Comparison of ENCODE assay signal across 9 cellular contexts in genomic region chr14:103716899-103717411, GRCh38. TPM values are rescaled to one million over a fixed set of nuclear protein-coding genes. Genes with fewer than 3 reads are reported as not detected.
DNase-seq lines count a peak whose midpoint lies in the region; ATAC-seq, FAIRE-seq and TF ChIP-seq lines count a peak whose summit lies in the region.
"Had no signal": no experiment of that assay in that cellular context is flagged by ENCODE, and none has a peak within 500 bp of the region (broad histone marks: within the 10 kb centered on the region; RNA-seq: fewer than 3 reads in every experiment).

No MANE protein-coding gene starts in this region.

- no peaks in the 10 kb centered on the region for H3K36me3 ChIP-seq in mucosa of stomach (ENCODE audit: control insufficient read depth, insufficient read depth, low read length)

- H3K4me3 ChIP-seq in A549 (peak overlapping the region; percentile 80; the same call in 2 of the 3 replicates), HL-60 (replicated peaks; ENCODE audit: insufficient read depth, low read length) (peak overlapping the region; percentile 74; the same call in 1 of the 2 replicates), mucosa of stomach (ENCODE audit: low read length) (peak overlapping the region; percentile 80)

- DNase-seq in A549 (ENCODE audit: low read depth in 1 of 2, low spot score in 1 of 2) (no peak), HL-60 (ENCODE audit: low read depth in 1 of 2, low spot score in 1 of 2) (no peak), NCI-H187 (lab: John Stamatoyannopoulos, UW) (no peak), EL (no peak)
- no peak for DNase-seq in stimulated activated naive CD4-positive, alpha-beta T cell (lab: John Stamatoyannopoulos, UW)
- DNase-seq: activated CD4-positive, alpha-beta T cell treated with anti-CD3 and anti-CD28 coated beads for 4 hours had no signal

- CTCF ChIA-PET in A549 (lab: Yijun Ruan, JAX) = no interaction called here

- H3K4me2 ChIP-seq in A549 = peak overlapping the region; percentile 84

- H3K27ac ChIP-seq in A549 (peak overlapping the region in 1 of 2 experiments; percentile 95; a peak in 2 of 6 replicates), HL-60 (replicated peaks) (no peak overlapping the region)

- peaks cover 10% of the 10 kb centered on the region for H3K27me3 Mint-ChIP-seq in brain

- no peak for TF ChIP-seq POLR2A in A549 (IDR thresholded peaks at IDR 0.05; ENCODE audit: low read length)

- H3K27me3 ChIP-seq in HL-60 (ENCODE audit: insufficient read depth, poor library complexity, severe bottlenecking) (no peaks in the 10 kb centered on the region), mucosa of stomach (ENCODE audit: control insufficient read depth, insufficient read depth, low read length) (no peaks in the 10 kb centered on the region)

- peaks cover 0 to 2% (median 0%) of the 10 kb centered on the region in 5 experiments for H3K9me3 Mint-ChIP-seq in brain

- ATAC-seq in A549 = no peak
- ATAC-seq in GM19397 (IDR thresholded peaks at IDR 0.05; ENCODE audit: unreplicated experiment) = no peak

- FAIRE-seq in A549 (lab: Jason Lieb, UNC) = no peak

- H3K4me1 ChIP-seq in A549 (peaks cover 22% of the 10 kb centered on the region; the same call in 2 of the 3 replicates), mucosa of stomach (ENCODE audit: control insufficient read depth, insufficient read depth, low read length) (peaks cover 33% of the 10 kb centered on the region)

- H3K4me1 Mint-ChIP-seq in brain = peaks cover 67% of the 10 kb centered on the region

- peak overlapping the region; percentile 70 for H3K9ac ChIP-seq in mucosa of stomach (ENCODE audit: low read length)

- peaks cover 12% of the 10 kb centered on the region for H3K36me3 Mint-ChIP-seq in brain

- no peak for TF ChIP-seq EP300 in A549 (IDR thresholded peaks at IDR 0.05)

- H3K27ac Mint-ChIP-seq in brain = peak overlapping the region in 4 of 5 experiments; percentile 2 to 64 (median 50)

- TF ChIP-seq CTCF in A549 (IDR thresholded peaks at IDR 0.05) = no peak
- no peak for TF ChIP-seq CTCF in HL-60 (IDR thresholded peaks at IDR 0.05; ENCODE audit: insufficient read depth, low read length)
- no peak for TF ChIP-seq CTCF in brain (conservative IDR thresholded peaks at IDR 0.05)

- no peaks in the 10 kb centered on the region for H3K9me3 ChIP-seq in A549
- no peaks in the 10 kb centered on the region for H3K9me3 ChIP-seq in mucosa of stomach (ENCODE audit: control insufficient read depth, low read length)

- H3K4me3 Mint-ChIP-seq in brain = peak overlapping the region; percentile 78 to 96 (median 86)

- TF ChIP-seq RAD21 in A549 (conservative IDR thresholded peaks at IDR 0.05 in 1 of 2, IDR thresholded peaks at IDR 0.05 in 1 of 2) = no peak

- POLR2A ChIA-PET in A549 (lab: Yijun Ruan, JAX) = no interaction called here

- WGBS in A549 (ENCODE audit: missing lambda C conversion rate) = 81% methylated on average over 17 of the region's 17 CpGs

TF ChIP-seq in A549, 52 proteins besides CTCF, POLR2A, EP300 and RAD21:
- no peak for TF ChIP-seq TFCP2L1 (CRISPR knock-in tag; IDR thresholded peaks at IDR 0.05)

RNA-seq across cellular contexts. Expression of gene ZFYVE21, which starts 1.3 kb away (rescaled TPM):
- polyA plus RNA-seq in A549 (2011; rRNA removed) = 28.7 and 29.0 TPM in 2 replicates
- 52.6 and 58.6 TPM in 2 replicates for polyA plus RNA-seq in A549 (2012; cell fraction: cytosol; rRNA removed)
- polyA plus RNA-seq in A549 (2012; cell fraction: nucleus; rRNA removed) = 49.6 and 65.5 TPM in 2 replicates
- 29.1 to 34.1 TPM (median 33.0 TPM) in 3 replicates for polyA plus RNA-seq in A549 (2017; fragmentation: RNase III; extraction: RNeasy Plus Mini Kit Qiagen cat#74134 plus additional on column Dnase treatment)
- 11.0 and 13.4 TPM in 2 replicates for polyA minus RNA-seq in A549 (2011; rRNA and poly(A)+ RNA removed)
- 47.5 TPM for polyA plus RNA-seq in brain (ENCODE audit: insufficient read depth, low read depth, low replicate concordance)

RNA-seq across cellular contexts. Expression of gene XRCC3, which starts 1.7 kb away (rescaled TPM):
- polyA plus RNA-seq in A549 (2011; rRNA removed) (23.0 and 23.2 TPM in 2 replicates), A549 (2017; fragmentation: RNase III; extraction: RNeasy Plus Mini Kit Qiagen cat#74134 plus additional on column Dnase treatment) (26.3 to 28.1 TPM (median 27.4 TPM) in 3 replicates), brain (ENCODE audit: insufficient read depth, low read depth, low replicate concordance) (17.5 TPM)
- 31.5 and 45.8 TPM in 2 replicates for polyA plus RNA-seq in A549 (2012; cell fraction: cytosol; rRNA removed)
- 75.2 and 79.2 TPM in 2 replicates for polyA plus RNA-seq in A549 (2012; cell fraction: nucleus; rRNA removed)
- polyA minus RNA-seq in A549 (2011; rRNA and poly(A)+ RNA removed) = 17.3 and 19.5 TPM in 2 replicates
